12 cellular contexts compared by ENCODE assay signal in genomic region chrX:125998432-125998831, GRCh38.
A peak's percentile ranks its signal among the peaks of the same experiment; 100 is the strongest.
DNase-seq lines count a peak whose midpoint lies in the region; ATAC-seq, FAIRE-seq and TF ChIP-seq lines count a peak whose summit lies in the region.
"Had no signal": no experiment of that assay in that cellular context is flagged by ENCODE, and none has a peak within 500 bp of the region (broad histone marks: within the 10 kb centered on the region; RNA-seq: fewer than 3 reads in every experiment).

No MANE protein-coding gene starts in this region.

- H3K27me3 ChIP-seq in left ventricle myocardium inferior (ENCODE audit: low read depth) (no peaks in the 10 kb centered on the region), right cardiac atrium (ENCODE audit: control insufficient read depth, insufficient read depth) (no peaks in the 10 kb centered on the region)

- H3K9me3 ChIP-seq in left ventricle myocardium inferior (replicated peaks) (no peaks in the 10 kb centered on the region), right cardiac atrium (ENCODE audit: control insufficient read depth, low read length) (no peaks in the 10 kb centered on the region)
- H3K9me3 ChIP-seq: thoracic aorta had no signal

- DNase-seq in left ventricle myocardium inferior (no peak), right cardiac atrium (no peak), NCI-H82 (lab: John Stamatoyannopoulos, UW) (peak; percentile 76), fibroblast of mammary gland (ENCODE audit: low read depth) (peak; percentile 2), urothelium cell line (ENCODE audit: low spot score) (peak; percentile 1)
- no peak for DNase-seq in stimulated activated CD4-positive, alpha-beta T cell treated with anti-CD3 and anti-CD28 coated beads, Interleukin-1b, Interleukin-23, amount 100 ng/mL, for 48 hours
- no peak for DNase-seq in activated CD4-positive, alpha-beta T cell treated with anti-CD3 and anti-CD28 coated beads for 1 hour
- DNase-seq: activated naive CD4-positive, alpha-beta T cell treated with anti-CD3 and anti-CD28 coated beads, Interleukin-2, amount 10 ng/mL, durations not matched to agents 7 days and 5 days had no signal

- H3K36me3 ChIP-seq in left ventricle myocardium inferior, result no peaks in the 10 kb centered on the region
- H3K36me3 ChIP-seq: thoracic aorta had no signal

- H3K4me3 ChIP-seq in left ventricle myocardium inferior, result no peak overlapping the region
- H3K4me3 ChIP-seq in right cardiac atrium (ENCODE audit: low read length), result no peak overlapping the region
- H3K4me3 ChIP-seq in fibroblast of mammary gland (ENCODE audit: control insufficient read depth, low read depth, low read length), result no peak overlapping the region
- H3K4me3 ChIP-seq: skin epidermis, thoracic aorta had no signal

- no peak for FAIRE-seq in urothelium cell line (lab: Jason Lieb, UNC)

- intact Hi-C loops in left ventricle myocardium inferior (cut with micrococcal nuclease) (no loop called here), right cardiac atrium (cut with DNase I) (no loop called here)

- WGBS in right cardiac atrium, result 47% methylated on average over 2 of the region's 2 CpGs

- ATAC-seq in right cardiac atrium, result no peak
- no peak for ATAC-seq in HG02938 (IDR thresholded peaks at IDR 0.05; ENCODE audit: unreplicated experiment)

- peak; percentile 45 for TF ChIP-seq CTCF in left ventricle myocardium inferior (IDR thresholded peaks at IDR 0.05; ENCODE audit: borderline replicate concordance)
- peak; percentile 39 for TF ChIP-seq CTCF in fibroblast of mammary gland (conservative IDR thresholded peaks at IDR 0.05; ENCODE audit: control insufficient read depth, insufficient read depth, low read depth, low read length)

- H3K27ac ChIP-seq in left ventricle myocardium inferior (replicated peaks), result no peak overlapping the region
- H3K27ac ChIP-seq in right cardiac atrium (ENCODE audit: low read length), result no peak overlapping the region
- H3K27ac ChIP-seq: HL-60, skin epidermis, thoracic aorta had no signal

- no peaks in the 10 kb centered on the region for H3K4me1 ChIP-seq in left ventricle myocardium inferior
- no peaks in the 10 kb centered on the region for H3K4me1 ChIP-seq in right cardiac atrium (ENCODE audit: control insufficient read depth, insufficient read depth, low read length)

Comparison
In these comparisons a context has a peak if more than half of its experiments do, and no peak if none do; other contexts are left out.
1. DNase-seq: peak in NCI-H82 (single experiment), fibroblast of mammary gland (single experiment) and urothelium cell line (single experiment); none in left ventricle myocardium inferior (single experiment), right cardiac atrium (0 of 3), stimulated activated CD4-positive, alpha-beta T cell treated with anti-CD3 and anti-CD28 coated beads, Interleukin-1b, Interleukin-23, amount 100 ng/mL, for 48 hours (single experiment) and activated CD4-positive, alpha-beta T cell treated with anti-CD3 and anti-CD28 coated beads for 1 hour (single experiment).